Comparison of ENCODE assay signal across 8 cellular contexts in the genomic region with DNA sequence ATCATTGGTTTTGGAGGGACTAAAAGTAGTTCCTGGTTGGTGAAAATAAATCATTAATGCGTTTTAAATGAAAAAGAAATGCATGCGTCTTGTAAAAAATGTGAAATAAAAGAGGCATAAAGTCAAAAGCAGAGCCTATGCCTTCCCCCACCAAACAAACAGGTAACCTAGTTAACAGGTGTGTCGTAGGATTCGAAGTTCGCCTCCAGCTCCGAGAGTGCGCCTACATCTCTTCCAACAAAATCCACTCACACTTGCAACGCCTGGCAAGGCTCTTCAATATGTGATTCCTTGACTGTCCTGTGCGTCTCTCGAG. TPM values are rescaled to one million over a fixed set of nuclear protein-coding genes. Genes with fewer than 3 reads are reported as not detected.
DNase-seq lines count a peak whose midpoint lies in the region; ATAC-seq, FAIRE-seq and TF ChIP-seq lines count a peak whose summit lies in the region.

No MANE protein-coding gene starts in this region.

- dilution Hi-C loops in endothelial cell of umbilical vein (cut with MboI; ENCODE audit: extremely low pct_ligation_motif_present, low sequenced_read_pairs) = no loop called here

- peaks cover 42% of the 10 kb centered on the region for H3K36me3 ChIP-seq in OCI-LY3 (replicated peaks; ENCODE audit: low read depth, low read length)
- H3K36me3 ChIP-seq in endothelial cell of umbilical vein (ENCODE audit: control insufficient read depth in 2 of 2, extremely low read depth in 1 of 2, insufficient read depth in 2 of 2, low read length in 2 of 2) = peaks cover 0 to 3% of the 10 kb centered on the region in 2 experiments
- H3K36me3 ChIP-seq in ovary = no peaks in the 10 kb centered on the region

- H3K27ac ChIP-seq in OCI-LY3 (ENCODE audit: low read length) (peak overlapping the region; percentile 40), endothelial cell of umbilical vein (ENCODE audit: insufficient read depth, low read depth, low read length) (peak overlapping the region; percentile 93), ovary (peak overlapping the region; percentile 68 to 99)

- peaks cover 37% of the 10 kb centered on the region for H4K20me1 ChIP-seq in OCI-LY3 (ENCODE audit: insufficient read depth, low read length)
- peaks cover 12% of the 10 kb centered on the region for H4K20me1 ChIP-seq in endothelial cell of umbilical vein (replicated peaks; ENCODE audit: control insufficient read depth, extremely low read depth, insufficient read depth, low read length)

- whole genome bisulfite sequencing in ovary, 3 donors = 3 to 5% (median 4%) methylated on average over 10 of the region's 10 CpGs

- peaks cover 37% of the 10 kb centered on the region for H3K4me1 ChIP-seq in OCI-LY3 (ENCODE audit: low read length)
- H3K4me1 ChIP-seq in endothelial cell of umbilical vein (ENCODE audit: control insufficient read depth, extremely low read depth, insufficient read depth, low read length) = peaks cover 21% of the 10 kb centered on the region
- H3K4me1 ChIP-seq in ovary (ENCODE audit: insufficient read depth) = peaks cover 6% of the 10 kb centered on the region

- TF ChIP-seq CTCF in OCI-LY3 (IDR thresholded peaks at IDR 0.05; ENCODE audit: low read depth, low read length) (no peak), endothelial cell of umbilical vein (IDR thresholded peaks at IDR 0.05; ENCODE audit: extremely low read depth in 1 of 2, insufficient read depth in 1 of 2, low read depth in 1 of 2, low read length in 2 of 2) (no peak), ovary (IDR thresholded peaks at IDR 0.05) (no peak)

- peak overlapping the region; percentile 78 for H3K4me3 ChIP-seq in OCI-LY3 (ENCODE audit: low read length)
- H3K4me3 ChIP-seq in endothelial cell of umbilical vein (replicated peaks in 1 of 3; ENCODE audit: insufficient read depth in 1 of 3, low read depth in 1 of 3, low read length in 3 of 3) = peak overlapping the region; percentile 64 to 87 (median 84)
- peak overlapping the region; percentile 72 for H3K4me3 ChIP-seq in ovary

- TF ChIP-seq POLR2A in endothelial cell of umbilical vein (IDR thresholded peaks at IDR 0.05; ENCODE audit: low read depth, low read length) = no peak
- TF ChIP-seq POLR2A in ovary (IDR thresholded peaks at IDR 0.05) = no peak

- H3K9me3 ChIP-seq in OCI-LY3 (ENCODE audit: insufficient read depth, low read length) = no peaks in the 10 kb centered on the region
- no peaks in the 10 kb centered on the region for H3K9me3 ChIP-seq in endothelial cell of umbilical vein (replicated peaks; ENCODE audit: control insufficient read depth, insufficient read depth, low read length)
- no peaks in the 10 kb centered on the region for H3K9me3 ChIP-seq in ovary

- no peak for TF ChIP-seq EP300 in ovary (IDR thresholded peaks at IDR 0.05)

- peak; percentile 48 for FAIRE-seq in endothelial cell of umbilical vein (lab: Jason Lieb, UNC)

- no peaks in the 10 kb centered on the region for H3K9me1 ChIP-seq in endothelial cell of umbilical vein (replicated peaks; ENCODE audit: control insufficient read depth, extremely low read depth, insufficient read depth, low read length)

- H2AFZ ChIP-seq in OCI-LY3 (ENCODE audit: low read depth, low read length) (peak overlapping the region; percentile 49), endothelial cell of umbilical vein (ENCODE audit: low read depth, low read length) (peak overlapping the region; percentile 81)

- intact Hi-C loops in endothelial cell of umbilical vein (cut with micrococcal nuclease) (no loop called here), ovary (cut with DNase I) (no loop called here)

- CTCF ChIA-PET in endothelial cell of umbilical vein (lab: Charles Lee) = interaction anchor here (1.5 kb wide), 1 partner anchor 22 kb away, joined by 5 read pairs; no protein-coding TSS in a partner anchor

- no peak for DNase-seq in endothelial cell of umbilical vein (ENCODE audit: low read depth, low spot score)
- no peak for DNase-seq in ovary
- DNase-seq in SIG-M5 treated with dmso at 0.1 percent for 504 hours (lab: John Stamatoyannopoulos, UW; ENCODE audit: unreplicated experiment) = no peak
- no peak for DNase-seq in activated effector memory CD4-positive, alpha-beta T cell treated with Interleukin-2 at 50 U/mL for 16 hours
- DNase-seq in DMS114 treated with DMSO at 0.1 percent for 48 hours (lab: John Stamatoyannopoulos, UW; ENCODE audit: unreplicated experiment) = no peak

- POLR2A ChIA-PET in endothelial cell of umbilical vein (lab: Charles Lee) = interaction anchor here (1.3 to 1.6 kb wide), 2 partner anchors 22 to 61 kb away, joined by 3 to 11 read pairs; a partner anchor contains a TSS

- H3K27me3 ChIP-seq in OCI-LY3 (ENCODE audit: low read depth, low read length) (no peaks in the 10 kb centered on the region), endothelial cell of umbilical vein (ENCODE audit: control insufficient read depth in 2 of 2, insufficient read depth in 2 of 2, low read length in 2 of 2) (no peaks in the 10 kb centered on the region), ovary (no peaks in the 10 kb centered on the region)

- H3K9ac ChIP-seq in OCI-LY3 (ENCODE audit: low read length) (peak overlapping the region; percentile 77), endothelial cell of umbilical vein (replicated peaks; ENCODE audit: extremely low read depth, insufficient read depth, low read length) (peak overlapping the region; percentile 97)

- H3K79me2 ChIP-seq in OCI-LY3 (ENCODE audit: low read length) (peaks cover 58% of the 10 kb centered on the region), endothelial cell of umbilical vein (ENCODE audit: control insufficient read depth, insufficient read depth, low read length) (peaks cover 48% of the 10 kb centered on the region)

- no TSS peak for BruUV-seq in endothelial cell of umbilical vein (replicated peaks; lab: Mats Ljungman, UMichigan)

- H3K4me2 ChIP-seq in OCI-LY3 (ENCODE audit: low read length) = peak overlapping the region; percentile 87
- peak overlapping the region; percentile 93 for H3K4me2 ChIP-seq in endothelial cell of umbilical vein (ENCODE audit: insufficient read depth, low read length)

- ATAC-seq in GM18867 (IDR thresholded peaks at IDR 0.05; ENCODE audit: unreplicated experiment) = peak; percentile 13
- no peak for ATAC-seq in HG03469 (IDR thresholded peaks at IDR 0.05; ENCODE audit: unreplicated experiment)

TF ChIP-seq in endothelial cell of umbilical vein, 7 proteins besides CTCF, POLR2A, EP300 and RAD21:
- TF ChIP-seq MYC (IDR thresholded peaks at IDR 0.05; ENCODE audit: low read depth, low read length) = no peak
- TF ChIP-seq POLR2AphosphoS5 (IDR thresholded peaks at IDR 0.05; ENCODE audit: insufficient read depth, low read depth, low read length) = no peak
- no peak for TF ChIP-seq FOS (IDR thresholded peaks at IDR 0.05; ENCODE audit: borderline replicate concordance, insufficient read depth, low read length)
- TF ChIP-seq EZH2 (IDR thresholded peaks at IDR 0.05; ENCODE audit: borderline replicate concordance, low read depth, low read length, severe bottlenecking) = no peak
- TF ChIP-seq JUN (IDR thresholded peaks at IDR 0.05; ENCODE audit: borderline replicate concordance, insufficient read depth, insufficient read length, low read depth) = no peak
- TF ChIP-seq GATA2 (IDR thresholded peaks at IDR 0.05; ENCODE audit: insufficient read depth, insufficient read length, low read depth, low read length) = no peak
- TF ChIP-seq, protein P1, sequence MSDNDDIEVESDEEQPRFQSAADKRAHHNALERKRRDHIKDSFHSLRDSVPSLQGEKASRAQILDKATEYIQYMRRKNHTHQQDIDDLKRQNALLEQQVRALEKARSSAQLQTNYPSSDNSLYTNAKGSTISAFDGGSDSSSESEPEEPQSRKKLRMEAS (IDR thresholded peaks at IDR 0.05; ENCODE audit: insufficient read depth, insufficient read length) = no peak

RNA-seq across cellular contexts. Expression of a gene that starts 0.7 kb away (rescaled TPM):
- total RNA-seq in endothelial cell of umbilical vein = 79.3 and 82.8 TPM in 2 replicates
- 63.5 and 65.9 TPM in 2 replicates for polyA plus RNA-seq in endothelial cell of umbilical vein
- polyA plus RNA-seq in endothelial cell of umbilical vein (2011; cell fraction: cytosol; rRNA removed) = 51.6 and 66.6 TPM in 2 replicates
- polyA plus RNA-seq in endothelial cell of umbilical vein (2011; cell fraction: nucleus; rRNA removed) = 49.7 and 65.1 TPM in 2 replicates
- 49.2 and 64.4 TPM in 2 replicates for polyA plus RNA-seq in endothelial cell of umbilical vein (2012)
- 170 and 181 TPM in 2 replicates for polyA minus RNA-seq in endothelial cell of umbilical vein
- polyA minus RNA-seq in endothelial cell of umbilical vein (2011; cell fraction: cytosol; rRNA and poly(A)+ RNA removed) = 44.9 TPM
- polyA minus RNA-seq in endothelial cell of umbilical vein (2011; cell fraction: nucleus; rRNA and poly(A)+ RNA removed) = 80.7 and 81.5 TPM in 2 replicates
- 100 to 1,000 TPM; 104 to 159 (median 140) TPM for total RNA-seq in ovary
- polyA plus RNA-seq in ovary = 100 to 1,000 TPM in 1 of 2 donors, 10 to 100 TPM in 1; 38.5 to 117 TPM

Comparison
In these comparisons a context has a peak if more than half of its experiments do, and no peak if none do; other contexts are left out.
1. H3K27ac ChIP-seq: peak in every context shown above with its lines; median percentile 93 in endothelial cell of umbilical vein; 84 in ovary; 40 in OCI-LY3.